Comparison of ENCODE assay signal across 10 cellular contexts in the genomic region with DNA sequence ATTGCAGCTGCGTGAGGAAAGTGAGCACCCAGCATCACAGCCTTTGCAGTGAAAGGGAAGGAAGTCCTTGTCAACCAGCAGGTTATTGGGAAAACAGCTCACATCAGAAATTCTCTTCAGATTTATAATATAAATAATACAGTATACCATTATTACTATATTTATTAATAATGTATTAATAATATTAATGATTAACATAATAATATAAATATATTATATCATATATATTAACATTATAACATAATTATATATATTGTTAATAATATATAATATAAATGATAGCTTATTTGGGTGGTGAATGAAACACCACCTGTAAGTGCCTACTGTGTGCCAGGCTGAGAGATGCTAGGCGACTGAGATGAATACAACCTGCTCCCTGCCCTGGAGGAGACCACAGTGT.
"Had no signal": no experiment of that assay in that cellular context is flagged by ENCODE, and none has a peak within 500 bp of the region (broad histone marks: within the 10 kb centered on the region; RNA-seq: fewer than 3 reads in every experiment).

No MANE protein-coding gene starts in this region.

- H3K9ac ChIP-seq: GM23248 had no signal

- FAIRE-seq: HTR-8/SVneo, K562 had no signal

- DNase-seq: GM23248, GOT3, H7, HFFc6, IMR-90, KG1 had no signal

- H3K36me3 ChIP-seq: HAP-1 had no signal

- H3K4me3 ChIP-seq: GM23248, HAP-1, K562 had no signal

- ATAC-seq: HCT116, K562 had no signal

- H3K27ac ChIP-seq: GM23248 had no signal

- H3K9me3 ChIP-seq: HAP-1 had no signal

- H3K4me1 ChIP-seq: HAP-1 had no signal
